20 cellular contexts compared by ENCODE assay signal in the genomic region with DNA sequence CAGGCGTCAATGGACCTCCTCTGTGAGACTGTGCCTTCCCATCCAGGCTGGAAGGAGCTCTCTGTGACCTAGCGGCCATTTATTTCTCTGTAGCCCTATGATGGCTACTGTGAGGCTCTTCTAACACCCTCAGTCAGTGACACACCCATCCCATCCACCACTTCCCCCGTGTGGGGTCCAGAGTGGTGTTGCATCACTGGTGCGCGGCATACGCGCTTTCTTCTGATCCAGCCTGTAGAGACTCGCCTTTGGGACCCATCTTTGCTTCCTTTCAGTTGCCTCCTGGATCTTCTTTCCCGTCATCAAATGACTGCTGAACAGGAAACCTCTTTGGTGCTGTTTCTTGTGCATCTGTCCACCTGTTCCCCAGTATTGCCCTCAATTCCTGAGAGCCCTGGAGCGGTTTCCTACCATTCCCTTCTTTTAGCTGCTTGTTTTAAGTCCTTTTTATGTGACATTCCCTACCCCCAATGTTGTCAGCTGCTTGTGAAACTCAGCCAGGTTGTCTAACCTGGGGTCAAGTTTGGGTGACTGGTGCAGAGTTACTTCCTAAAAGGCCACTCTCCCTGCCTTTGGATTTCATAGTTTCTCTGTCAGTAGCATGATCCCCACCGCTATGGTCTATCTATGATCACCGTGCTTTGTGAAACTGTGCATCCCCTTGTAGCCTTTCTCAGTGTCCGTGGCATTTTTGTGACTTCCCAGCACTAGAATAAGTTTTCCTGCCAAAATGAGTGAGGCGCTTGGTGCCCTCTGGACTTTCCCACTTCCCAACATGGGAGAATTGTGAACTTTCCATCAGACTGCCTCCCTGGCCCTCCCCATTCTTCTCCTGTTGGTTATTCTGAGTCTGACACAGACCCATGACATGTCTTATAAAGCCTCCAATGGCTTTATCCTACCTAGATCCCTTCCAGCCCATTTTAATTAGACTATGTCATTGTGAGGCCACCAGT. TPM values are rescaled to one million over a fixed set of nuclear protein-coding genes. Genes with fewer than 3 reads are reported as not detected.
DNase-seq lines count a peak whose midpoint lies in the region; ATAC-seq and TF ChIP-seq lines count a peak whose summit lies in the region.
"Had no signal": no experiment of that assay in that cellular context is flagged by ENCODE, and none has a peak within 500 bp of the region (broad histone marks: within the 10 kb centered on the region; RNA-seq: fewer than 3 reads in every experiment).

No MANE protein-coding gene starts in this region.

- no peak for ATAC-seq in WTC11
- ATAC-seq: foreskin keratinocyte, sciatic nerve had no signal

- TF ChIP-seq CTCF in WTC11 (IDR thresholded peaks at IDR 0.05): no peak
- no peak for TF ChIP-seq CTCF in neural crest cell (conservative IDR thresholded peaks at IDR 0.05)

- peaks cover 19% of the 10 kb centered on the region for H3K36me3 Mint-ChIP-seq in activated naive CD4-positive, alpha-beta T cell treated with anti-CD3 and anti-CD28 coated beads, Interleukin-2, amount 10 ng/mL, durations not matched to agents 7 days and 5 days
- H3K36me3 Mint-ChIP-seq in WTC11: peaks cover 29% of the 10 kb centered on the region
- peaks cover 13% of the 10 kb centered on the region for H3K36me3 Mint-ChIP-seq in neural crest cell (ENCODE audit: low read depth)

- POLR2A ChIA-PET in WTC11 (lab: Charles Lee): no interaction called here

- CTCF ChIA-PET in activated naive CD4-positive, alpha-beta T cell treated with anti-CD3 and anti-CD28 coated beads, Interleukin-2, amount 10 ng/mL, durations not matched to agents 7 days and 5 days (lab: Charles Lee): interaction anchor here (1.7 kb wide), 1 partner anchor 21 kb away, joined by 6 read pairs; no protein-coding TSS in a partner anchor
- CTCF ChIA-PET in WTC11 (lab: Charles Lee): no interaction called here

- H3K4me3 Mint-ChIP-seq in activated naive CD4-positive, alpha-beta T cell treated with anti-CD3 and anti-CD28 coated beads, Interleukin-2, amount 10 ng/mL, durations not matched to agents 7 days and 5 days: no peak overlapping the region
- H3K4me3 Mint-ChIP-seq in WTC11: no peak overlapping the region
- H3K4me3 Mint-ChIP-seq in neural crest cell: peak overlapping the region; percentile 47

- H3K4me1 Mint-ChIP-seq in activated naive CD4-positive, alpha-beta T cell treated with anti-CD3 and anti-CD28 coated beads, Interleukin-2, amount 10 ng/mL, durations not matched to agents 7 days and 5 days: peaks cover 24% of the 10 kb centered on the region
- H3K4me1 Mint-ChIP-seq in WTC11: peaks cover 7% of the 10 kb centered on the region
- peaks cover 8% of the 10 kb centered on the region for H3K4me1 Mint-ChIP-seq in neural crest cell

- no peaks in the 10 kb centered on the region for H3K9me3 Mint-ChIP-seq in activated naive CD4-positive, alpha-beta T cell treated with anti-CD3 and anti-CD28 coated beads, Interleukin-2, amount 10 ng/mL, durations not matched to agents 7 days and 5 days
- H3K9me3 Mint-ChIP-seq in WTC11 (no peaks in the 10 kb centered on the region), neural crest cell (no peaks in the 10 kb centered on the region)
- H3K9me3 Mint-ChIP-seq: CD14-positive monocyte had no signal

- peak overlapping the region; percentile 1 for H3K27ac Mint-ChIP-seq in activated naive CD4-positive, alpha-beta T cell treated with anti-CD3 and anti-CD28 coated beads, Interleukin-2, amount 10 ng/mL, durations not matched to agents 7 days and 5 days
- 0 out of 2 replicates have a peak overlapping the region, but pooled peaks have one; percentile 32 for H3K27ac Mint-ChIP-seq in WTC11
- H3K27ac Mint-ChIP-seq in neural crest cell (ENCODE audit: unreplicated experiment): no peak overlapping the region

- no peak for DNase-seq in activated naive CD4-positive, alpha-beta T cell treated with anti-CD3 and anti-CD28 coated beads, Interleukin-2, amount 10 ng/mL, durations not matched to agents 7 days and 5 days
- DNase-seq in activated naive CD4-positive, alpha-beta T cell (lab: John Stamatoyannopoulos, UW): no peak
- DNase-seq in WTC11 (ENCODE audit: low spot score) (no peak), neural crest cell (ENCODE audit: low read depth, low spot score) (no peak), SK-N-DZ (ENCODE audit: low spot score) (no peak), DMS153 (lab: John Stamatoyannopoulos, UW) (no peak)
- DNase-seq: activated CD4-positive, alpha-beta T cell treated with anti-CD3 and anti-CD28 coated beads for 48 hours; brain microvascular endothelial cell; foreskin keratinocyte; GDM1; GOT3; hypothalamus; islet precursor cell; KG1; NCI-H1092 treated with DMSO at 0.1 percent for 48 hours; NCI-H2081 treated with DMSO at 0.1 percent for 48 hours; ovary; stimulated activated naive CD4-positive, alpha-beta T cell had no signal

- no peaks in the 10 kb centered on the region for H3K27me3 Mint-ChIP-seq in activated naive CD4-positive, alpha-beta T cell treated with anti-CD3 and anti-CD28 coated beads, Interleukin-2, amount 10 ng/mL, durations not matched to agents 7 days and 5 days
- H3K27me3 Mint-ChIP-seq in WTC11 (ENCODE audit: low read depth): no peaks in the 10 kb centered on the region
- peaks cover 3% of the 10 kb centered on the region for H3K27me3 Mint-ChIP-seq in neural crest cell (ENCODE audit: low read depth)

TF ChIP-seq in WTC11, 78 proteins besides CTCF, POLR2A, EP300 and RAD21 (continues in another document):
- TF ChIP-seq ZNF317 (CRISPR knock-in tag; IDR thresholded peaks at IDR 0.05; ENCODE audit: borderline replicate concordance, low read depth): no peak
- no peak for TF ChIP-seq GTF2I (CRISPR knock-in tag; conservative IDR thresholded peaks at IDR 0.05)
- TF ChIP-seq, protein P1, sequence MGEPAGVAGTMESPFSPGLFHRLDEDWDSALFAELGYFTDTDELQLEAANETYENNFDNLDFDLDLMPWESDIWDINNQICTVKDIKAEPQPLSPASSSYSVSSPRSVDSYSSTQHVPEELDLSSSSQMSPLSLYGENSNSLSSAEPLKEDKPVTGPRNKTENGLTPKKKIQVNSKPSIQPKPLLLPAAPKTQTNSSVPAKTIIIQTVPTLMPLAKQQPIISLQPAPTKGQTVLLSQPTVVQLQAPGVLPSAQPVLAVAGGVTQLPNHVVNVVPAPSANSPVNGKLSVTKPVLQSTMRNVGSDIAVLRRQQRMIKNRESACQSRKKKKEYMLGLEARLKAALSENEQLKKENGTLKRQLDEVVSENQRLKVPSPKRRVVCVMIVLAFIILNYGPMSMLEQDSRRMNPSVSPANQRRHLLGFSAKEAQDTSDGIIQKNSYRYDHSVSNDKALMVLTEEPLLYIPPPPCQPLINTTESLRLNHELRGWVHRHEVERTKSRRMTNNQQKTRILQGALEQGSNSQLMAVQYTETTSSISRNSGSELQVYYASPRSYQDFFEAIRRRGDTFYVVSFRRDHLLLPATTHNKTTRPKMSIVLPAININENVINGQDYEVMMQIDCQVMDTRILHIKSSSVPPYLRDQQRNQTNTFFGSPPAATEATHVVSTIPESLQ (CRISPR knock-in tag; IDR thresholded peaks at IDR 0.05): no peak
- no peak for TF ChIP-seq ZNF416 (CRISPR knock-in tag; IDR thresholded peaks at IDR 0.05)
- no peak for TF ChIP-seq NFATC4 (CRISPR knock-in tag; IDR thresholded peaks at IDR 0.05)
- TF ChIP-seq, protein P2, sequence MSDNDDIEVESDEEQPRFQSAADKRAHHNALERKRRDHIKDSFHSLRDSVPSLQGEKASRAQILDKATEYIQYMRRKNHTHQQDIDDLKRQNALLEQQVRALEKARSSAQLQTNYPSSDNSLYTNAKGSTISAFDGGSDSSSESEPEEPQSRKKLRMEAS (CRISPR knock-in tag; IDR thresholded peaks at IDR 0.05): no peak
- TF ChIP-seq, protein P3, sequence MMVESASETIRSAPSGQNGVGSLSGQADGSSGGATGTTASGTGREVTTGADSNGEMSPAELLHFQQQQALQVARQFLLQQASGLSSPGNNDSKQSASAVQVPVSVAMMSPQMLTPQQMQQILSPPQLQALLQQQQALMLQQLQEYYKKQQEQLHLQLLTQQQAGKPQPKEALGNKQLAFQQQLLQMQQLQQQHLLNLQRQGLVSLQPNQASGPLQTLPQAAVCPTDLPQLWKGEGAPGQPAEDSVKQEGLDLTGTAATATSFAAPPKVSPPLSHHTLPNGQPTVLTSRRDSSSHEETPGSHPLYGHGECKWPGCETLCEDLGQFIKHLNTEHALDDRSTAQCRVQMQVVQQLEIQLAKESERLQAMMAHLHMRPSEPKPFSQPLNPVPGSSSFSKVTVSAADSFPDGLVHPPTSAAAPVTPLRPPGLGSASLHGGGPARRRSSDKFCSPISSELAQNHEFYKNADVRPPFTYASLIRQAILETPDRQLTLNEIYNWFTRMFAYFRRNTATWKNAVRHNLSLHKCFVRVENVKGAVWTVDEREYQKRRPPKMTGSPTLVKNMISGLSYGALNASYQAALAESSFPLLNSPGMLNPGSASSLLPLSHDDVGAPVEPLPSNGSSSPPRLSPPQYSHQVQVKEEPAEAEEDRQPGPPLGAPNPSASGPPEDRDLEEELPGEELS (CRISPR knock-in tag; IDR thresholded peaks at IDR 0.05): no peak
- no peak for TF ChIP-seq ZNF263 (CRISPR knock-in tag; IDR thresholded peaks at IDR 0.05; ENCODE audit: low read depth)

RNA-seq across cellular contexts. Expression of a gene that starts 5.7 kb away (rescaled TPM):
- total RNA-seq in WTC11 (2021) (10.1 to 13.1 TPM (median 10.8 TPM) in 3 replicates), neural crest cell (41.4 and 41.5 TPM in 2 replicates)
- 19.2 and 19.5 TPM in 2 replicates for polyA plus RNA-seq in SK-N-DZ (2014; cell fraction: cytosol; rRNA removed)
- polyA plus RNA-seq in SK-N-DZ (2014; cell fraction: nucleus; rRNA removed): 11.9 and 13.6 TPM in 2 replicates

RNA-seq across cellular contexts. Expression of a gene that starts 6.5 kb away (rescaled TPM):
- 69.1 to 85.7 TPM (median 72.8 TPM) in 3 replicates for total RNA-seq in WTC11 (2021)
- total RNA-seq in neural crest cell: 71.0 and 71.6 TPM in 2 replicates
- 23.3 and 31.5 TPM in 2 replicates for polyA plus RNA-seq in SK-N-DZ (2014; cell fraction: cytosol; rRNA removed)
- polyA plus RNA-seq in SK-N-DZ (2014; cell fraction: nucleus; rRNA removed): 31.3 and 37.6 TPM in 2 replicates

RNA-seq across cellular contexts. Expression of a gene that starts 8.5 kb away (rescaled TPM):
- total RNA-seq in WTC11 (2021) (98.7 to 102 TPM (median 101 TPM) in 3 replicates), neural crest cell (93.7 and 98.2 TPM in 2 replicates)
- 36.0 and 46.5 TPM in 2 replicates for polyA plus RNA-seq in SK-N-DZ (2014; cell fraction: cytosol; rRNA removed)
- 49.0 and 49.4 TPM in 2 replicates for polyA plus RNA-seq in SK-N-DZ (2014; cell fraction: nucleus; rRNA removed)

RNA-seq across cellular contexts. Expression of a gene that starts 54.3 kb away (rescaled TPM):
- total RNA-seq in WTC11 (2021) (83.1 to 90.5 TPM (median 85.5 TPM) in 3 replicates), neural crest cell (138 and 145 TPM in 2 replicates)
- 20.8 and 27.2 TPM in 2 replicates for polyA plus RNA-seq in SK-N-DZ (2014; cell fraction: cytosol; rRNA removed)
- 31.9 and 45.8 TPM in 2 replicates for polyA plus RNA-seq in SK-N-DZ (2014; cell fraction: nucleus; rRNA removed)

RNA-seq across cellular contexts. Expression of a gene that starts 54.9 kb away (rescaled TPM):
- total RNA-seq in WTC11 (2021) (56.4 to 67.8 TPM (median 57.6 TPM) in 3 replicates), neural crest cell (36.7 and 39.3 TPM in 2 replicates)
- polyA plus RNA-seq in SK-N-DZ (2014; cell fraction: cytosol; rRNA removed): 109 and 123 TPM in 2 replicates
- 19.2 and 32.6 TPM in 2 replicates for polyA plus RNA-seq in SK-N-DZ (2014; cell fraction: nucleus; rRNA removed)
